1 cellular context compared by ENCODE assay signal in genomic region chrX:143788265-143788664, GRCh38.
TF ChIP-seq lines count a peak whose summit lies in the region.

No MANE protein-coding gene starts in this region.

TF ChIP-seq in WTC11, 78 proteins besides CTCF, POLR2A, EP300 and RAD21 (continued from another document):
- TF ChIP-seq ERG (CRISPR knock-in tag; IDR thresholded peaks at IDR 0.05) (no peak), ZNF121 (CRISPR knock-in tag; IDR thresholded peaks at IDR 0.05) (no peak), ESRRA (CRISPR knock-in tag; IDR thresholded peaks at IDR 0.05; ENCODE audit: borderline replicate concordance) (no peak), ZNF396 (CRISPR knock-in tag; IDR thresholded peaks at IDR 0.05; ENCODE audit: borderline replicate concordance) (no peak)
- TF ChIP-seq, protein P1, sequence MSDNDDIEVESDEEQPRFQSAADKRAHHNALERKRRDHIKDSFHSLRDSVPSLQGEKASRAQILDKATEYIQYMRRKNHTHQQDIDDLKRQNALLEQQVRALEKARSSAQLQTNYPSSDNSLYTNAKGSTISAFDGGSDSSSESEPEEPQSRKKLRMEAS (CRISPR knock-in tag; IDR thresholded peaks at IDR 0.05), result no peak
